In genomic region chr10:95496246-95496911, GRCh38 we compare ENCODE assay signal across 2 cellular contexts.
TF ChIP-seq lines count a peak whose summit lies in the region.

No MANE protein-coding gene starts in this region.

TF ChIP-seq in GM23338, 12 proteins besides CTCF, POLR2A, EP300 and RAD21 (continued from another document):
- no peak for TF ChIP-seq REST (IDR thresholded peaks at IDR 0.05; ENCODE audit: unreplicated experiment)
- TF ChIP-seq ZNF331 (CRISPR knock-in tag; IDR thresholded peaks at IDR 0.05; ENCODE audit: low read depth) = no peak
- no peak for TF ChIP-seq EZH2phosphoT487 (IDR thresholded peaks at IDR 0.05; ENCODE audit: unreplicated experiment)
- TF ChIP-seq ETS1 (IDR thresholded peaks at IDR 0.05) = no peak

TF ChIP-seq in SK-N-SH, 30 proteins besides CTCF, POLR2A, EP300 and RAD21 (continued from another document):
- TF ChIP-seq, protein P1, sequence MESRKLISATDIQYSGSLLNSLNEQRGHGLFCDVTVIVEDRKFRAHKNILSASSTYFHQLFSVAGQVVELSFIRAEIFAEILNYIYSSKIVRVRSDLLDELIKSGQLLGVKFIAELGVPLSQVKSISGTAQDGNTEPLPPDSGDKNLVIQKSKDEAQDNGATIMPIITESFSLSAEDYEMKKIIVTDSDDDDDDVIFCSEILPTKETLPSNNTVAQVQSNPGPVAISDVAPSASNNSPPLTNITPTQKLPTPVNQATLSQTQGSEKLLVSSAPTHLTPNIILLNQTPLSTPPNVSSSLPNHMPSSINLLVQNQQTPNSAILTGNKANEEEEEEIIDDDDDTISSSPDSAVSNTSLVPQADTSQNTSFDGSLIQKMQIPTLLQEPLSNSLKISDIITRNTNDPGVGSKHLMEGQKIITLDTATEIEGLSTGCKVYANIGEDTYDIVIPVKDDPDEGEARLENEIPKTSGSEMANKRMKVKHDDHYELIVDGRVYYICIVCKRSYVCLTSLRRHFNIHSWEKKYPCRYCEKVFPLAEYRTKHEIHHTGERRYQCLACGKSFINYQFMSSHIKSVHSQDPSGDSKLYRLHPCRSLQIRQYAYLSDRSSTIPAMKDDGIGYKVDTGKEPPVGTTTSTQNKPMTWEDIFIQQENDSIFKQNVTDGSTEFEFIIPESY (IDR thresholded peaks at IDR 0.05; ENCODE audit: borderline replicate concordance, low read depth) = no peak
- no peak for TF ChIP-seq REST (IDR thresholded peaks at IDR 0.05; ENCODE audit: low read depth, low read length)
- no peak for TF ChIP-seq POLR2AphosphoS5 (IDR thresholded peaks at IDR 0.05; ENCODE audit: low read depth, low read length)
- no peak for TF ChIP-seq FOXM1 (IDR thresholded peaks at IDR 0.05; ENCODE audit: low read depth)
- TF ChIP-seq, protein P2, sequence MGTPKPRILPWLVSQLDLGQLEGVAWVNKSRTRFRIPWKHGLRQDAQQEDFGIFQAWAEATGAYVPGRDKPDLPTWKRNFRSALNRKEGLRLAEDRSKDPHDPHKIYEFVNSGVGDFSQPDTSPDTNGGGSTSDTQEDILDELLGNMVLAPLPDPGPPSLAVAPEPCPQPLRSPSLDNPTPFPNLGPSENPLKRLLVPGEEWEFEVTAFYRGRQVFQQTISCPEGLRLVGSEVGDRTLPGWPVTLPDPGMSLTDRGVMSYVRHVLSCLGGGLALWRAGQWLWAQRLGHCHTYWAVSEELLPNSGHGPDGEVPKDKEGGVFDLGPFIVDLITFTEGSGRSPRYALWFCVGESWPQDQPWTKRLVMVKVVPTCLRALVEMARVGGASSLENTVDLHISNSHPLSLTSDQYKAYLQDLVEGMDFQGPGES (IDR thresholded peaks at IDR 0.05; ENCODE audit: low read depth, low read length) = no peak
- no peak for TF ChIP-seq GATA2 (CRISPR knock-in tag; IDR thresholded peaks at IDR 0.05)
- TF ChIP-seq ELF1 (IDR thresholded peaks at IDR 0.05) = no peak
